ENCODE assay signal across 1 cellular context in genomic region chr9:37950561-37950960, GRCh38.
TF ChIP-seq lines count a peak whose summit lies in the region.

No MANE protein-coding gene starts in this region.

TF ChIP-seq in GM23338, 12 proteins besides CTCF, POLR2A, EP300 and RAD21:
- no peak for TF ChIP-seq POLR2AphosphoS5 (IDR thresholded peaks at IDR 0.05; ENCODE audit: low read depth)
- no peak for TF ChIP-seq ZNF114 (CRISPR knock-in tag; IDR thresholded peaks at IDR 0.05)
- TF ChIP-seq EZH2 (IDR thresholded peaks at IDR 0.05; ENCODE audit: low read depth, unreplicated experiment), result no peak
- TF ChIP-seq REST (IDR thresholded peaks at IDR 0.05; ENCODE audit: unreplicated experiment), result no peak
- TF ChIP-seq STAT1 (IDR thresholded peaks at IDR 0.05; ENCODE audit: unreplicated experiment), result no peak
- TF ChIP-seq EZH2phosphoT487 (IDR thresholded peaks at IDR 0.05; ENCODE audit: unreplicated experiment), result no peak
- no peak for TF ChIP-seq JUNB (IDR thresholded peaks at IDR 0.05; ENCODE audit: unreplicated experiment)
- TF ChIP-seq ETS1 (IDR thresholded peaks at IDR 0.05), result no peak
- TF ChIP-seq ZNF331 (CRISPR knock-in tag; IDR thresholded peaks at IDR 0.05; ENCODE audit: low read depth), result no peak
- no peak for TF ChIP-seq ZNF462 (CRISPR knock-in tag; IDR thresholded peaks at IDR 0.05)
- TF ChIP-seq CREB1 (CRISPR knock-in tag; IDR thresholded peaks at IDR 0.05; ENCODE audit: low read depth), result no peak
- no peak for TF ChIP-seq NANOG (IDR thresholded peaks at IDR 0.05; ENCODE audit: borderline replicate concordance)
